Comparison of ENCODE assay signal across 9 cellular contexts in genomic region chr1:36369472-36369871, GRCh38. TPM values are rescaled to one million over a fixed set of nuclear protein-coding genes. Genes with fewer than 3 reads are reported as not detected.
DNase-seq lines count a peak whose midpoint lies in the region; ATAC-seq and TF ChIP-seq lines count a peak whose summit lies in the region.
"Had no signal": no experiment of that assay in that cellular context is flagged by ENCODE, and none has a peak within 500 bp of the region (broad histone marks: within the 10 kb centered on the region; RNA-seq: fewer than 3 reads in every experiment).

No MANE protein-coding gene starts in this region.

- H3K79me2 ChIP-seq in KMS-11 (ENCODE audit: insufficient read depth, low read depth), result peaks cover 8% of the 10 kb centered on the region; the same call in 1 of the 2 replicates

- no peaks in the 10 kb centered on the region for H3K27me3 Mint-ChIP-seq in activated CD4-positive, alpha-beta T cell treated with anti-CD3 and anti-CD28 coated beads, Interleukin-2, amount 10 ng/mL, durations not matched to agents 7 days and 5 days
- H3K27me3 Mint-ChIP-seq in stimulated activated memory B cell treated with anti-CD40 and anti-IgM and Interleukin-4, amounts not matched to agents 10 μg/mL and 1 μg/mL and 100 μg/mL, for 72 hours, result no peaks in the 10 kb centered on the region

- no peaks in the 10 kb centered on the region for H3K36me3 ChIP-seq in KMS-11 (ENCODE audit: insufficient read depth)
- H3K36me3 ChIP-seq: adrenal gland had no signal

- no peaks in the 10 kb centered on the region for H3K27me3 ChIP-seq in KMS-11 (ENCODE audit: insufficient read depth, low read depth)
- H3K27me3 ChIP-seq: adrenal gland had no signal

- CTCF ChIA-PET in activated CD4-positive, alpha-beta T cell treated with anti-CD3 and anti-CD28 coated beads, Interleukin-2, amount 10 ng/mL, durations not matched to agents 7 days and 5 days (lab: Charles Lee), result interaction anchor here (0.6 to 4.6 kb wide), 17 partner anchors 9 to 454 kb away, joined by 3 to 42 read pairs (median 5); partner anchors contain the start of genes EVA1B and SH3D21

- no peak overlapping the region; the same call in 1 of the 2 replicates for H3K4me2 ChIP-seq in KMS-11

- no peak for ATAC-seq in stimulated activated memory B cell treated with anti-CD40 and anti-IgM and Interleukin-4, amounts not matched to agents 10 μg/mL and 1 μg/mL and 100 μg/mL, for 72 hours

- no peaks in the 10 kb centered on the region for H3K9me3 Mint-ChIP-seq in activated CD4-positive, alpha-beta T cell treated with anti-CD3 and anti-CD28 coated beads, Interleukin-2, amount 10 ng/mL, durations not matched to agents 7 days and 5 days
- no peaks in the 10 kb centered on the region for H3K9me3 Mint-ChIP-seq in stimulated activated memory B cell treated with anti-CD40 and anti-IgM and Interleukin-4, amounts not matched to agents 10 μg/mL and 1 μg/mL and 100 μg/mL, for 72 hours

- H3K9ac ChIP-seq in KMS-11, result no peak overlapping the region

- peaks cover 31% of the 10 kb centered on the region for H3K36me3 Mint-ChIP-seq in activated CD4-positive, alpha-beta T cell treated with anti-CD3 and anti-CD28 coated beads, Interleukin-2, amount 10 ng/mL, durations not matched to agents 7 days and 5 days (ENCODE audit: low read depth)
- H3K36me3 Mint-ChIP-seq in stimulated activated memory B cell treated with anti-CD40 and anti-IgM and Interleukin-4, amounts not matched to agents 10 μg/mL and 1 μg/mL and 100 μg/mL, for 72 hours, result peaks cover 6% of the 10 kb centered on the region

- no peak overlapping the region for H3K4me3 Mint-ChIP-seq in activated CD4-positive, alpha-beta T cell treated with anti-CD3 and anti-CD28 coated beads, Interleukin-2, amount 10 ng/mL, durations not matched to agents 7 days and 5 days
- H3K4me3 Mint-ChIP-seq in stimulated activated memory B cell treated with anti-CD40 and anti-IgM and Interleukin-4, amounts not matched to agents 10 μg/mL and 1 μg/mL and 100 μg/mL, for 72 hours, result no peak overlapping the region

- POLR2A ChIA-PET in activated CD4-positive, alpha-beta T cell treated with anti-CD3 and anti-CD28 coated beads, Interleukin-2, amount 10 ng/mL, durations not matched to agents 7 days and 5 days (lab: Charles Lee), result no interaction called here

- peaks cover 48% of the 10 kb centered on the region for H3K4me1 ChIP-seq in KMS-11 (ENCODE audit: low read depth, poor library complexity, severe bottlenecking)

- H3K4me1 Mint-ChIP-seq in activated CD4-positive, alpha-beta T cell treated with anti-CD3 and anti-CD28 coated beads, Interleukin-2, amount 10 ng/mL, durations not matched to agents 7 days and 5 days, result peaks cover 78% of the 10 kb centered on the region
- H3K4me1 Mint-ChIP-seq in stimulated activated memory B cell treated with anti-CD40 and anti-IgM and Interleukin-4, amounts not matched to agents 10 μg/mL and 1 μg/mL and 100 μg/mL, for 72 hours, result peaks cover 86% of the 10 kb centered on the region

- H4K20me1 ChIP-seq in KMS-11 (ENCODE audit: insufficient read depth), result no peaks in the 10 kb centered on the region

- no peak for DNase-seq in activated CD4-positive, alpha-beta T cell treated with anti-CD3 and anti-CD28 coated beads, Interleukin-2, amount 10 ng/mL, durations not matched to agents 7 days and 5 days
- no peak for DNase-seq in activated CD4-positive, alpha-beta T cell treated with anti-CD3 and anti-CD28 coated beads, Interleukin-2, amount 50 U/mL, for 1 hour
- DNase-seq in H4 (ENCODE audit: low spot score) (no peak), NCI-H748 treated with DMSO at 0.1 percent for 48 hours (lab: John Stamatoyannopoulos, UW) (no peak)
- DNase-seq in effector CD4-positive, alpha-beta T cell, result no peak

- no peak overlapping the region for H2AFZ ChIP-seq in KMS-11 (ENCODE audit: low read depth)

- H3K4me3 ChIP-seq in KMS-11 (IDR thresholded peaks at IDR 0.05; ENCODE audit: insufficient read depth, low read depth, low read length), result no peak overlapping the region
- H3K4me3 ChIP-seq: adrenal gland had no signal

- TF ChIP-seq CTCF in KMS-11 (conservative IDR thresholded peaks at IDR 0.05; ENCODE audit: low read depth, low read length), result no peak

- peak overlapping the region; percentile 13; the same call in 1 of the 2 replicates for H3K27ac ChIP-seq in KMS-11
- peak overlapping the region; percentile 27 for H3K27ac ChIP-seq in angular gyrus (ENCODE audit: low read depth, low read length)

- H3K27ac Mint-ChIP-seq in activated CD4-positive, alpha-beta T cell treated with anti-CD3 and anti-CD28 coated beads, Interleukin-2, amount 10 ng/mL, durations not matched to agents 7 days and 5 days, result peak overlapping the region; percentile 20
- H3K27ac Mint-ChIP-seq in stimulated activated memory B cell treated with anti-CD40 and anti-IgM and Interleukin-4, amounts not matched to agents 10 μg/mL and 1 μg/mL and 100 μg/mL, for 72 hours, result peak overlapping the region; percentile 26

RNA-seq across cellular contexts. Expression of gene STK40, which starts 16.3 kb away (rescaled TPM):
- total RNA-seq in activated CD4-positive, alpha-beta T cell treated with anti-CD3 and anti-CD28 coated beads, Interleukin-2, amount 10 ng/mL, durations not matched to agents 7 days and 5 days, result 10 to 100 TPM; 53.7 to 59.1 TPM
- 25.1 and 25.3 TPM in 2 replicates for total RNA-seq in H4 (2014; rRNA removed; shearing (Covaris generic))

RNA-seq across cellular contexts. Expression of gene LSM10, which starts 28.2 kb away (rescaled TPM):
- 10 to 100 TPM; 39.3 to 39.4 TPM for total RNA-seq in activated CD4-positive, alpha-beta T cell treated with anti-CD3 and anti-CD28 coated beads, Interleukin-2, amount 10 ng/mL, durations not matched to agents 7 days and 5 days
- 3.1 and 7.1 TPM in 2 replicates for total RNA-seq in H4 (2014; rRNA removed; shearing (Covaris generic))

RNA-seq across cellular contexts. Expression of gene EVA1B, which starts 46.0 kb away (rescaled TPM):
- total RNA-seq in activated CD4-positive, alpha-beta T cell treated with anti-CD3 and anti-CD28 coated beads, Interleukin-2, amount 10 ng/mL, durations not matched to agents 7 days and 5 days, result 1 to 10 TPM; 7.3 to 9.3 TPM
- total RNA-seq in H4 (2014; rRNA removed; shearing (Covaris generic)), result 2.5 and 4.2 TPM in 2 replicates
